In genomic region chr12:55743967-55744931, GRCh38 we compare ENCODE assay signal across 1 cellular context.
TF ChIP-seq lines count a peak whose summit lies in the region.

No MANE protein-coding gene starts in this region.

TF ChIP-seq in GM23338, 12 proteins besides CTCF, POLR2A, EP300 and RAD21 (continued from another document):
- TF ChIP-seq ZNF462 (CRISPR knock-in tag; IDR thresholded peaks at IDR 0.05) (no peak), NANOG (IDR thresholded peaks at IDR 0.05; ENCODE audit: borderline replicate concordance) (no peak), STAT1 (IDR thresholded peaks at IDR 0.05; ENCODE audit: unreplicated experiment) (no peak), JUNB (IDR thresholded peaks at IDR 0.05; ENCODE audit: unreplicated experiment) (no peak), EZH2 (IDR thresholded peaks at IDR 0.05; ENCODE audit: low read depth, unreplicated experiment) (no peak), POLR2AphosphoS5 (IDR thresholded peaks at IDR 0.05; ENCODE audit: low read depth) (no peak), ZNF331 (CRISPR knock-in tag; IDR thresholded peaks at IDR 0.05; ENCODE audit: low read depth) (no peak), ZNF114 (CRISPR knock-in tag; IDR thresholded peaks at IDR 0.05) (no peak), CREB1 (CRISPR knock-in tag; IDR thresholded peaks at IDR 0.05; ENCODE audit: low read depth) (no peak)
